10 cellular contexts compared by ENCODE assay signal in genomic region chr17:50954641-50955121, GRCh38.
DNase-seq lines count a peak whose midpoint lies in the region; ATAC-seq, FAIRE-seq and TF ChIP-seq lines count a peak whose summit lies in the region.
"Had no signal": no experiment of that assay in that cellular context is flagged by ENCODE, and none has a peak within 500 bp of the region (broad histone marks: within the 10 kb centered on the region; RNA-seq: fewer than 3 reads in every experiment).

No MANE protein-coding gene starts in this region.

- TF ChIP-seq EP300 in GM12878 (IDR thresholded peaks at IDR 0.05; ENCODE audit: borderline replicate concordance in 1 of 2, control insufficient read depth in 1 of 2, low read depth in 2 of 2, low read length in 2 of 2): no peak
- TF ChIP-seq EP300 in suprapubic skin (IDR thresholded peaks at IDR 0.05): no peak

- H3K9ac ChIP-seq in GM12878 (ENCODE audit: control insufficient read depth, insufficient read depth, low read length) (no peak overlapping the region), mesenchymal stem cell (ENCODE audit: low read length) (peak overlapping the region; percentile 82)

- peak overlapping the region; percentile 100 for H2BK120ac ChIP-seq in mesenchymal stem cell (ENCODE audit: low read depth, low read length)

- POLR2A ChIA-PET in activated CD4-positive, alpha-beta T cell treated with anti-CD3 and anti-CD28 coated beads, Interleukin-2, amount 10 ng/mL, durations not matched to agents 7 days and 5 days (lab: Charles Lee): interaction anchor here (1.4 kb wide), 1 partner anchor 89 kb away, joined by 6 read pairs; the partner anchor contains the start of gene TOB1
- POLR2A ChIA-PET in activated CD4-positive, alpha-beta T cell treated with anti-CD3 and anti-CD28 coated beads for 36 hours (lab: Charles Lee): interaction anchor here (0.5 to 1.0 kb wide), 2 partner anchors 88 to 126 kb away, joined by 3 read pairs; partner anchors contain the start of gene TOB1
- POLR2A ChIA-PET in GM12878 (lab: Charles Lee): no interaction called here

- RAD21 ChIA-PET in GM12878 (lab: Charles Lee; ENCODE audit: unreplicated experiment): interaction anchor here (1.1 kb wide), 1 partner anchor 102 kb away, joined by 5 read pairs; no protein-coding TSS in a partner anchor

- no peak for FAIRE-seq in GM12878 (lab: Jason Lieb, UNC)
- FAIRE-seq: colon had no signal

- H3K79me2 ChIP-seq in GM12878 (ENCODE audit: control insufficient read depth, insufficient read depth, low read length): no peaks in the 10 kb centered on the region

- no peaks in the 10 kb centered on the region for H3K9me3 ChIP-seq in GM12878 (replicated peaks; ENCODE audit: control insufficient read depth, insufficient read depth, low read length)
- H3K9me3 ChIP-seq in mesenchymal stem cell (ENCODE audit: control insufficient read depth, low read length): no peaks in the 10 kb centered on the region
- no peaks in the 10 kb centered on the region for H3K9me3 ChIP-seq in suprapubic skin

- no peaks in the 10 kb centered on the region for H3K36me3 Mint-ChIP-seq in activated CD4-positive, alpha-beta T cell treated with anti-CD3 and anti-CD28 coated beads, Interleukin-2, amount 10 ng/mL, durations not matched to agents 7 days and 5 days (ENCODE audit: low read depth)
- no peaks in the 10 kb centered on the region for H3K36me3 Mint-ChIP-seq in activated CD4-positive, alpha-beta T cell treated with anti-CD3 and anti-CD28 coated beads for 36 hours (ENCODE audit: low read depth)

- in situ Hi-C loops in GM12878 (cut with MboI): loop anchor here (5.0 to 10.0 kb wide), 3 partner anchors 102 to 410 kb away; partner anchors contain the start of gene SPATA20

- no peak for TF ChIP-seq RAD21 in GM12878 (IDR thresholded peaks at IDR 0.05; ENCODE audit: insufficient read depth, low read depth, low read length)

- H3K36me3 ChIP-seq in GM12878 (ENCODE audit: control insufficient read depth in 2 of 2, insufficient read depth in 2 of 2, low read length in 1 of 2) (no peaks in the 10 kb centered on the region; a peak in 1 of 4 replicates), mesenchymal stem cell (ENCODE audit: control insufficient read depth in 1 of 2, insufficient read depth in 2 of 2, low read depth in 1 of 2, low read length in 2 of 2) (peaks cover 0 to 14% of the 10 kb centered on the region in 2 experiments), suprapubic skin (peaks cover 6% of the 10 kb centered on the region)

- peak overlapping the region; percentile 95 for H2BK15ac ChIP-seq in mesenchymal stem cell (ENCODE audit: low read depth, poor library complexity, severe bottlenecking)

- H4K20me1 ChIP-seq in GM12878 (ENCODE audit: control insufficient read depth, insufficient read depth): no peaks in the 10 kb centered on the region

- peak overlapping the region; percentile 100 for H4K91ac ChIP-seq in mesenchymal stem cell (ENCODE audit: low read length)

- CTCF ChIA-PET in activated CD4-positive, alpha-beta T cell treated with anti-CD3 and anti-CD28 coated beads, Interleukin-2, amount 10 ng/mL, durations not matched to agents 7 days and 5 days (lab: Charles Lee): interaction anchor here (0.5 to 5.0 kb wide), 4 partner anchors 91 to 1133 kb away, joined by 3 to 31 read pairs (median 3); no protein-coding TSS in a partner anchor
- CTCF ChIA-PET in activated CD4-positive, alpha-beta T cell treated with anti-CD3 and anti-CD28 coated beads for 36 hours (lab: Charles Lee): interaction anchor here (0.7 to 8.4 kb wide), 9 partner anchors 9 to 169 kb away, joined by 3 to 120 read pairs (median 5); partner anchors contain the start of gene TOB1
- CTCF ChIA-PET in GM12878 (lab: Yijun Ruan, JAX): interaction anchor here (0.7 to 12.2 kb wide), 6 partner anchors 10 to 171 kb away, joined by 3 to 309 read pairs (median 8); no protein-coding TSS in a partner anchor

- H2AK5ac ChIP-seq in mesenchymal stem cell (ENCODE audit: low read length, severe bottlenecking): peak overlapping the region; percentile 98

- H2AFZ ChIP-seq in GM12878 (ENCODE audit: control insufficient read depth, low read depth, low read length) (no peak overlapping the region), mesenchymal stem cell (ENCODE audit: low read depth, low read length) (no peak overlapping the region)

- TF ChIP-seq CTCF in GM12878 (IDR thresholded peaks at IDR 0.05 in 2 of 3, conservative IDR thresholded peaks at IDR 0.05 in 1 of 3; ENCODE audit: control insufficient read depth in 2 of 3, extremely low read depth in 1 of 3, insufficient read depth in 1 of 3, low read depth in 3 of 3, low read length in 3 of 3) (no peak), suprapubic skin (IDR thresholded peaks at IDR 0.05) (no peak)

- H3K18ac ChIP-seq in mesenchymal stem cell (ENCODE audit: low read depth in 1 of 2, low read length in 2 of 2): peak overlapping the region; percentile 99

- H3K4me2 ChIP-seq in GM12878 (ENCODE audit: control insufficient read depth, insufficient read depth) (no peak overlapping the region), mesenchymal stem cell (ENCODE audit: low read length, poor library complexity, severe bottlenecking) (no peak overlapping the region)

- H3K27ac ChIP-seq in GM12878 (ENCODE audit: control insufficient read depth, insufficient read depth): no peak overlapping the region
- H3K27ac ChIP-seq in mesenchymal stem cell (ENCODE audit: low read length, poor library complexity, severe bottlenecking): peak overlapping the region; percentile 64
- peak overlapping the region; percentile 64 for H3K27ac ChIP-seq in suprapubic skin

- no peaks in the 10 kb centered on the region for H3K27me3 ChIP-seq in GM12878 (replicated peaks in 1 of 2; ENCODE audit: control insufficient read depth in 2 of 2, insufficient read depth in 2 of 2, low read length in 1 of 2)
- H3K27me3 ChIP-seq in mesenchymal stem cell (ENCODE audit: control insufficient read depth in 1 of 2, insufficient read depth in 1 of 2, low read length in 2 of 2): no peaks in the 10 kb centered on the region
- H3K27me3 ChIP-seq in suprapubic skin: no peaks in the 10 kb centered on the region

- peak overlapping the region; percentile 93 to 95 for H2BK12ac ChIP-seq in mesenchymal stem cell (ENCODE audit: low read length in 2 of 2)

- ATAC-seq in activated CD4-positive, alpha-beta T cell treated with anti-CD3 and anti-CD28 coated beads for 36 hours: no peak
- ATAC-seq in GM12878: no peak
- no peak for ATAC-seq in HG03521 (IDR thresholded peaks at IDR 0.05; ENCODE audit: unreplicated experiment)

- BruUV-seq in GM12878 (replicated peaks; lab: Mats Ljungman, UMichigan): no TSS peak

- H3K4me1 ChIP-seq in GM12878 (ENCODE audit: control insufficient read depth, insufficient read depth, low read length) (peaks cover 20% of the 10 kb centered on the region), mesenchymal stem cell (ENCODE audit: control insufficient read depth, insufficient read depth, low read depth, low read length) (peaks cover 46% of the 10 kb centered on the region), suprapubic skin (peaks cover 67% of the 10 kb centered on the region)

- no peak for TF ChIP-seq POLR2A in GM12878 (IDR thresholded peaks at IDR 0.05; ENCODE audit: low read depth, low read length)
- no peak for TF ChIP-seq POLR2A in suprapubic skin (IDR thresholded peaks at IDR 0.05)

- H3K4me1 Mint-ChIP-seq in activated CD4-positive, alpha-beta T cell treated with anti-CD3 and anti-CD28 coated beads, Interleukin-2, amount 10 ng/mL, durations not matched to agents 7 days and 5 days: peaks cover 35% of the 10 kb centered on the region
- peaks cover 13% of the 10 kb centered on the region for H3K4me1 Mint-ChIP-seq in activated CD4-positive, alpha-beta T cell treated with anti-CD3 and anti-CD28 coated beads for 36 hours

- peak overlapping the region; percentile 92 to 94 for H3K4ac ChIP-seq in mesenchymal stem cell (ENCODE audit: low read depth in 1 of 2, low read length in 2 of 2)

- H3K9me3 Mint-ChIP-seq in activated CD4-positive, alpha-beta T cell treated with anti-CD3 and anti-CD28 coated beads, Interleukin-2, amount 10 ng/mL, durations not matched to agents 7 days and 5 days: no peaks in the 10 kb centered on the region
- H3K9me3 Mint-ChIP-seq in activated CD4-positive, alpha-beta T cell treated with anti-CD3 and anti-CD28 coated beads for 36 hours (ENCODE audit: low read depth): no peaks in the 10 kb centered on the region

- H3K4me3 ChIP-seq in GM12878 (no peak overlapping the region), mesenchymal stem cell (ENCODE audit: insufficient read depth in 1 of 2, low read depth in 1 of 2, low read length in 2 of 2) (peak overlapping the region in 1 of 2 experiments; percentile 54), suprapubic skin (peak overlapping the region; percentile 6)

- peak overlapping the region; percentile 78 to 89 for H3K14ac ChIP-seq in mesenchymal stem cell (ENCODE audit: low read length in 2 of 2)

- H3K79me1 ChIP-seq in mesenchymal stem cell (replicated peaks; ENCODE audit: low read length, poor library complexity, severe bottlenecking): peaks cover 3% of the 10 kb centered on the region

- WGBS in GM12878 (ENCODE audit: insufficient coverage, insufficient replicate concordance, low lambda C conversion rate, missing lambda C conversion rate): 71% methylated on average over 5 of the region's 8 CpGs
- WGBS in mesenchymal stem cell: 58% methylated on average over 8 of the region's 8 CpGs
- WGBS in suprapubic skin: 56% methylated on average over 7 of the region's 8 CpGs

- intact Hi-C loops in activated CD4-positive, alpha-beta T cell treated with anti-CD3 and anti-CD28 coated beads for 36 hours (cut with DNase I, micrococcal nuclease): loop anchor here in 1 of 2 experiments (5.0 kb wide), 1 partner anchor 407 kb away; the partner anchor contains the start of gene SPATA20
- intact Hi-C loops in GM12878 (cut with micrococcal nuclease; ENCODE audit: unreplicated experiment): loop anchor here (10.0 kb wide), 1 partner anchor 410 kb away; the partner anchor contains the start of gene SPATA20

- H4K8ac ChIP-seq in mesenchymal stem cell (ENCODE audit: low read length): peak overlapping the region; percentile 83

- no peak overlapping the region for H3K4me3 Mint-ChIP-seq in activated CD4-positive, alpha-beta T cell treated with anti-CD3 and anti-CD28 coated beads, Interleukin-2, amount 10 ng/mL, durations not matched to agents 7 days and 5 days
- no peak overlapping the region for H3K4me3 Mint-ChIP-seq in activated CD4-positive, alpha-beta T cell treated with anti-CD3 and anti-CD28 coated beads for 36 hours

- H3K27me3 Mint-ChIP-seq in activated CD4-positive, alpha-beta T cell treated with anti-CD3 and anti-CD28 coated beads, Interleukin-2, amount 10 ng/mL, durations not matched to agents 7 days and 5 days: no peaks in the 10 kb centered on the region
- H3K27me3 Mint-ChIP-seq in activated CD4-positive, alpha-beta T cell treated with anti-CD3 and anti-CD28 coated beads for 36 hours: no peaks in the 10 kb centered on the region

- H3K27ac Mint-ChIP-seq in activated CD4-positive, alpha-beta T cell treated with anti-CD3 and anti-CD28 coated beads, Interleukin-2, amount 10 ng/mL, durations not matched to agents 7 days and 5 days: peak overlapping the region; percentile 73
- H3K27ac Mint-ChIP-seq in activated CD4-positive, alpha-beta T cell treated with anti-CD3 and anti-CD28 coated beads for 36 hours: no peak overlapping the region

- no peak for DNase-seq in activated CD4-positive, alpha-beta T cell treated with anti-CD3 and anti-CD28 coated beads, Interleukin-2, amount 10 ng/mL, durations not matched to agents 7 days and 5 days
- no peak for DNase-seq in activated CD4-positive, alpha-beta T cell treated with anti-CD3 and anti-CD28 coated beads for 36 hours
- DNase-seq in GM12878 (ENCODE audit: low read depth, low spot score): no peak
- DNase-seq in mesenchymal stem cell: no peak
- DNase-seq in suprapubic skin (ENCODE audit: low spot score in 2 of 2): peak in 1 of 2 donors; percentile 59
- no peak for DNase-seq in stimulated activated CD4-positive, alpha-beta T cell treated with anti-CD3 and anti-CD28 coated beads, Interleukin-4, amount 100 ng/mL, for 24 hours
- no peak for DNase-seq in NCI-H774 (lab: John Stamatoyannopoulos, UW)
- DNase-seq: activated T-cell treated with anti-CD3 and anti-CD28 coated beads, Interleukin-2, amount 50 U/mL, for 1 hour had no signal

- peak overlapping the region; percentile 59 for H2BK5ac ChIP-seq in mesenchymal stem cell (ENCODE audit: low read depth, low read length, poor library complexity, severe bottlenecking)

- SMC1A ChIA-PET in GM12878 (lab: Charles Lee; ENCODE audit: uncharacterized antibody, unreplicated experiment): interaction anchor here (0.7 to 3.7 kb wide), 3 partner anchors 46 to 102 kb away, joined by 3 to 28 read pairs (median 4); no protein-coding TSS in a partner anchor

- H3K23ac ChIP-seq in mesenchymal stem cell (ENCODE audit: low read length in 2 of 2): no peak overlapping the region
